ENCODE assay signal across 9 cellular contexts in the genomic region with DNA sequence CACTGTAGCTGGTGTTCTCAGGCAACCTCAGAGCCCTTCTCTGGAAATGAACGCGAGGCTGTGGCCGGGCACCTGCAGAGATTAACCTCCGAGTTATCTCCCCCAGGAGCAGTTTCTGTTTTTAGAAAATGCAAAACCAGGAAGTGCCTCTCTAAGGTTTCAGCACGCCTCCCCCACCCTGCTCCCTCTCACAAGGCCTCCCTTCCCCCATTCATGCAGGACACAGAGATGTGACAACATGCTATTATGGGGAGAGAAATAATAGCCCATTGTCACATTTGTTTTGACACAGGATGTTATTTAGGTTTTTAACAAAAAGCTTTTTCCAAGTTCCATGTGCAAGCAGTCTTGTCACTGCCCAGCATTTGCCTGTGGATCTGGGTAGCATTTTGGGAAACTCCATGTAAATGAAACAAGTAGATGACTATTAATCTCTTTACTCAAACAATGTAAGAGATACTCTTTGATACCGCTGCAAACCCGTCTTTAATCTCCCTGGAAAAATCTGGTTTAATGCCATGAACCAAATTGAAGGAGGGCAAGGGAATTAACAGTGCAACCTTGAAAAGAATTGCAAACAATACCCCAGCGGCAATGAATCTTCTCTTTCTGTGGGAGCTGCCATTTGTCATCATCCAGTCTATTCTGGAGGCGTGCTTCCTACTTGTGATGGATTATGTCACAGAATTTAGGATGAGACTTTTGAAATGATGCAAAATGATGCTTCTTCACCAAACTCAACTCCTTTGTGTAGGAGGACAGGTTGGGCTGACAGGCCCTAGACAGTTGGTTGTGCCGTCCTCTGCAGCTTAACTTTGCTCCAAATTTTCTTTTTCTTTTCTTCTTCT.
DNase-seq lines count a peak whose midpoint lies in the region; ATAC-seq, FAIRE-seq and TF ChIP-seq lines count a peak whose summit lies in the region.
"Had no signal": no experiment of that assay in that cellular context is flagged by ENCODE, and none has a peak within 500 bp of the region (broad histone marks: within the 10 kb centered on the region; RNA-seq: fewer than 3 reads in every experiment).

No MANE protein-coding gene starts in this region.

- H4K20me1 ChIP-seq in H1 (replicated peaks in 1 of 2; ENCODE audit: control insufficient read depth in 1 of 2, insufficient read depth in 2 of 2, low read length in 2 of 2), result peaks cover 0 to 4% of the 10 kb centered on the region in 2 experiments

- ATAC-seq in HG02610 (IDR thresholded peaks at IDR 0.05; ENCODE audit: unreplicated experiment), result peak; percentile 86
- no peak for ATAC-seq in HG03457 (IDR thresholded peaks at IDR 0.05; ENCODE audit: unreplicated experiment)
- no peak for ATAC-seq in GM21360 (IDR thresholded peaks at IDR 0.05; ENCODE audit: unreplicated experiment)
- no peak for ATAC-seq in HG02588 (IDR thresholded peaks at IDR 0.05; ENCODE audit: unreplicated experiment)

- POLR2A ChIA-PET in H1 (lab: Charles Lee; ENCODE audit: partially characterized antibody), result interaction anchor here (1.0 to 1.2 kb wide), 2 partner anchors 86 to 113 kb away, joined by 4 read pairs; a partner anchor contains a TSS

- peak overlapping the region; percentile 1 to 50; a peak in 2 of 4 replicates for H3K4me2 ChIP-seq in H1 (ENCODE audit: insufficient read depth in 1 of 2, low read depth in 2 of 2, low read length in 2 of 2)

- H2BK5ac ChIP-seq in H1 (ENCODE audit: low read depth, low read length), result no peak overlapping the region

- H3K4me1 ChIP-seq in H1 (replicated peaks in 1 of 4; ENCODE audit: control insufficient read depth in 3 of 4, insufficient read depth in 4 of 4, low read length in 3 of 4) (peaks cover 8 to 15% (median 12%) of the 10 kb centered on the region in 4 experiments), sigmoid colon (no peaks in the 10 kb centered on the region)

- no peak overlapping the region for H3K4ac ChIP-seq in H1 (replicated peaks; ENCODE audit: insufficient read length, low read depth, low read length)

- H3K14ac ChIP-seq in H1 (ENCODE audit: insufficient read length), result no peak overlapping the region

- H3K4me3 ChIP-seq in H1 (ENCODE audit: extremely low read depth in 1 of 4, insufficient read depth in 2 of 4, low read depth in 3 of 4, low read length in 4 of 4) (peak overlapping the region in 1 of 4 experiments; percentile 10; a peak in 2 of 8 replicates), sigmoid colon (no peak overlapping the region)

- no peak overlapping the region for H3K23ac ChIP-seq in H1 (ENCODE audit: insufficient read length)

- TF ChIP-seq POLR2A in H1 (IDR thresholded peaks at IDR 0.05; ENCODE audit: control extremely low read depth in 1 of 2, low read depth in 2 of 2, low read length in 2 of 2) (no peak), sigmoid colon (IDR thresholded peaks at IDR 0.05) (no peak)

- H3K18ac ChIP-seq in H1 (ENCODE audit: extremely low read depth, low read length), result no peak overlapping the region

- H2BK20ac ChIP-seq in H1 (ENCODE audit: low read length), result no peak overlapping the region

- no peak overlapping the region for H4K8ac ChIP-seq in H1 (ENCODE audit: extremely low read depth, insufficient read depth, low read length)

- CTCF ChIA-PET in H1 (lab: Charles Lee; ENCODE audit: partially characterized antibody), result interaction anchor here (0.6 to 2.1 kb wide), 10 partner anchors 10 to 75 kb away, joined by 3 to 9 read pairs (median 3); no protein-coding TSS in a partner anchor

- TF ChIP-seq RAD21 in H1 (IDR thresholded peaks at IDR 0.05 in 1 of 2, conservative IDR thresholded peaks at IDR 0.05 in 1 of 2; ENCODE audit: low read depth in 2 of 2, low read length in 2 of 2), result no peak

- no peaks in the 10 kb centered on the region for H3K79me2 ChIP-seq in H1 (ENCODE audit: control insufficient read depth in 1 of 2, insufficient read depth in 2 of 2, low read length in 2 of 2)

- intact Hi-C loops in sigmoid colon (cut with DNase I), result no loop called here

- TF ChIP-seq EP300 in H1 (IDR thresholded peaks at IDR 0.05; ENCODE audit: borderline replicate concordance in 1 of 2, low read depth in 2 of 2, low read length in 2 of 2) (no peak), sigmoid colon (IDR thresholded peaks at IDR 0.05) (no peak)

- H3K27ac ChIP-seq in H1 (ENCODE audit: low read depth, low read length), result no peak overlapping the region
- H3K27ac ChIP-seq in sigmoid colon, result no peak overlapping the region

- H2BK15ac ChIP-seq in H1 (ENCODE audit: low read length), result no peak overlapping the region

- no peak overlapping the region for H2AFZ ChIP-seq in H1 (ENCODE audit: low read length)

- 48% methylated on average over 10 of the region's 10 CpGs; no CpG with 5 or more reads in 1 of the 2 experiments for WGBS in H1 (ENCODE audit: extremely low coverage in 1 of 2, insufficient coverage in 1 of 2, insufficient read length in 1 of 2, insufficient replicate concordance in 2 of 2, low coverage in 1 of 2, low lambda C conversion rate in 2 of 2, missing lambda C conversion rate in 1 of 2), 2 experiments
- WGBS in sigmoid colon, 2 donors, result 60 to 85% methylated on average over 10 of the region's 10 CpGs

- FAIRE-seq in H1 (lab: Jason Lieb, UNC), result no peak
- FAIRE-seq: endometrium had no signal

- no peak overlapping the region for H3K56ac ChIP-seq in H1 (replicated peaks; ENCODE audit: insufficient read length, low read depth, low read length)

- H3K27me3 ChIP-seq in H1 (replicated peaks in 1 of 4; ENCODE audit: control insufficient read depth in 3 of 4, extremely low read depth in 1 of 4, insufficient read depth in 3 of 4, low read length in 3 of 4) (no peaks in the 10 kb centered on the region), sigmoid colon (no peaks in the 10 kb centered on the region)

- TF ChIP-seq CTCF in H1 (IDR thresholded peaks at IDR 0.05; ENCODE audit: control extremely low read depth in 1 of 3, insufficient read depth in 1 of 3, low read depth in 1 of 3, low read length in 3 of 3), result no peak
- no peak for TF ChIP-seq CTCF in sigmoid colon (IDR thresholded peaks at IDR 0.05)

- no peak overlapping the region for H2AK5ac ChIP-seq in H1 (ENCODE audit: low read depth, low read length)

- H4K5ac ChIP-seq in H1 (ENCODE audit: insufficient read length, low read depth, low read length), result no peak overlapping the region

- DNase-seq in NOMO-1 treated with dmso at 0.1 percent for 144 hours (lab: John Stamatoyannopoulos, UW; ENCODE audit: unreplicated experiment) (peak; percentile 6), H1 (ENCODE audit: low read depth in 1 of 2, low spot score in 2 of 2) (no peak), sigmoid colon (no peak)
- peak; percentile 40 for DNase-seq in stimulated activated CD4-positive, alpha-beta T cell treated with anti-CD3 and anti-CD28 coated beads, Interleukin-15, amount 100 ng/mL, for 24 hours

- H3K9me3 ChIP-seq in H1 (ENCODE audit: insufficient read depth in 2 of 2, low read depth in 1 of 2, low read length in 1 of 2) (no peaks in the 10 kb centered on the region), sigmoid colon (no peaks in the 10 kb centered on the region)

- no peaks in the 10 kb centered on the region for H3K79me1 ChIP-seq in H1 (ENCODE audit: low read depth, low read length)

- no peak overlapping the region for H4K91ac ChIP-seq in H1 (replicated peaks; ENCODE audit: insufficient read length, low read length)

- no peaks in the 10 kb centered on the region for H3K23me2 ChIP-seq in H1 (ENCODE audit: low read depth, low read length)

- H2BK120ac ChIP-seq in H1 (replicated peaks; ENCODE audit: low read depth, low read length), result no peak overlapping the region

- H2BK12ac ChIP-seq in H1 (ENCODE audit: low read depth, low read length), result no peak overlapping the region

- no peak overlapping the region for H3K9ac ChIP-seq in H1 (replicated peaks in 1 of 4; ENCODE audit: extremely low read depth in 1 of 4, low read depth in 3 of 4, low read length in 3 of 4)

- H3K36me3 ChIP-seq in H1 (ENCODE audit: control insufficient read depth in 2 of 4, insufficient read depth in 4 of 4, low read length in 3 of 4), result no peaks in the 10 kb centered on the region
- H3K36me3 ChIP-seq in sigmoid colon, result no peaks in the 10 kb centered on the region

TF ChIP-seq in H1, 55 proteins besides CTCF, POLR2A, EP300 and RAD21:
- no peak for TF ChIP-seq SP2 (IDR thresholded peaks at IDR 0.05; ENCODE audit: low read length)

Comparison
In these comparisons a context has a peak if more than half of its experiments do, and no peak if none do; other contexts are left out.
1. DNase-seq: peak in NOMO-1 treated with dmso at 0.1 percent for 144 hours (single experiment) and stimulated activated CD4-positive, alpha-beta T cell treated with anti-CD3 and anti-CD28 coated beads, Interleukin-15, amount 100 ng/mL, for 24 hours (single experiment); none in H1 (0 of 2) and sigmoid colon (single experiment).